9 cellular contexts compared by ENCODE assay signal in the genomic region with DNA sequence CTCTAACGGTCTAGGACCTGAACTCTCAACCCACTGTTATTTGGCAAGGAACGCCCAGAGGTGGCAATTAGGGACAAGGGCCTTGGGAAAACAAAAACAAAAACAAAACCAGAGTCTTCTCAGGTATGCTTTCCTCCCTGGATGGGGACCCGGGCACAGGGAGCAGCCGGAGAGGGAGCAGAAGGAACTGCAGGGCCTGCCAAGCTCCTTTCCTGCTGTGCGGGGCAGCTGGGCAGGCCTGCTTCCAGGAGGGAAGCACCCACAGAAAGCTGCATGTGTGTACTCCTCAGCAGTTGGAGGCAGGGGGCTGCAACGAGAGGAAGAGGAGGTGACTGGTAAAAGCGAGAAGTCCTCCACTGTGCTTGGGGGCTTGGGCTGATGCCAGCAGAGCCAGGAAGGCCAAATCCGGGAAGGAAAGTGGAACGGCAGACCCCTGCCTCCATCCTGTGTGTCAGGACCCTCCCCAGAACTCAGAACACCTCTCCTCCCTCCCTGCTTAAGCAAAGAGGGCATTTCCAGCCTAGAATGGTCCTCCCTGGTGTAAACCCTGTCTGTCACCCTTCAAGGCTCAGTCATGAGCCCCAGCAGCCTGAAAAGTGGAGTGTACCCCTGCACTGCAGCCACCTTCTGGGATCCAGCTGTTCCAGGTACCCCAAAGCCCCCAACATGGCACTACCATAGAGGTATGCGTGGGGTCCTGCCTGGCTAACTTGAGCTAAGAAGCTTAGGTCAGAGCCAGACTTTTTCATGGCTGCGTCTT. TPM values are rescaled to one million over a fixed set of nuclear protein-coding genes. Genes with fewer than 3 reads are reported as not detected.
DNase-seq lines count a peak whose midpoint lies in the region; ATAC-seq and TF ChIP-seq lines count a peak whose summit lies in the region.
"Had no signal": no experiment of that assay in that cellular context is flagged by ENCODE, and none has a peak within 500 bp of the region (broad histone marks: within the 10 kb centered on the region; RNA-seq: fewer than 3 reads in every experiment).

No MANE protein-coding gene starts in this region.

- peaks cover 0 to 10% (median 0%) of the 10 kb centered on the region in 3 donors for H3K36me3 ChIP-seq in Peyer's patch

- no peaks in the 10 kb centered on the region for H3K27me3 Mint-ChIP-seq in activated CD4-positive, alpha-beta T cell treated with anti-CD3 and anti-CD28 coated beads, Interleukin-2, amount 10 ng/mL, durations not matched to agents 24 days and 14 days
- H3K27me3 Mint-ChIP-seq in effector memory CD8-positive, alpha-beta T cell = no peaks in the 10 kb centered on the region
- no peaks in the 10 kb centered on the region for H3K27me3 Mint-ChIP-seq in stimulated activated naive B cell treated with anti-CD40 and anti-IgM and Interleukin-4, amounts not matched to agents 10 μg/mL and 1 μg/mL and 100 μg/mL, for 72 hours

- H3K27me3 ChIP-seq in Peyer's patch = no peaks in the 10 kb centered on the region
- H3K27me3 ChIP-seq: ascending aorta had no signal

- peaks cover 53% of the 10 kb centered on the region for H3K36me3 Mint-ChIP-seq in activated CD4-positive, alpha-beta T cell treated with anti-CD3 and anti-CD28 coated beads, Interleukin-2, amount 10 ng/mL, durations not matched to agents 24 days and 14 days (ENCODE audit: low read depth)
- peaks cover 6% of the 10 kb centered on the region for H3K36me3 Mint-ChIP-seq in effector memory CD8-positive, alpha-beta T cell (ENCODE audit: insufficient read depth)
- peaks cover 12 to 37% of the 10 kb centered on the region in 2 donors for H3K36me3 Mint-ChIP-seq in stimulated activated naive B cell treated with anti-CD40 and anti-IgM and Interleukin-4, amounts not matched to agents 10 μg/mL and 1 μg/mL and 100 μg/mL, for 72 hours

- peak overlapping the region; percentile 68 for H3K4me3 Mint-ChIP-seq in activated CD4-positive, alpha-beta T cell treated with anti-CD3 and anti-CD28 coated beads, Interleukin-2, amount 10 ng/mL, durations not matched to agents 24 days and 14 days
- peak overlapping the region; percentile 60 to 77 for H3K4me3 Mint-ChIP-seq in effector memory CD8-positive, alpha-beta T cell
- no peak overlapping the region for H3K4me3 Mint-ChIP-seq in stimulated activated naive B cell treated with anti-CD40 and anti-IgM and Interleukin-4, amounts not matched to agents 10 μg/mL and 1 μg/mL and 100 μg/mL, for 72 hours

- TF ChIP-seq CTCF in Peyer's patch (IDR thresholded peaks at IDR 0.05) = no peak

- no peak for DNase-seq in activated CD4-positive, alpha-beta T cell treated with anti-CD3 and anti-CD28 coated beads, Interleukin-2, amount 10 ng/mL, durations not matched to agents 24 days and 14 days
- DNase-seq in activated CD4-positive, alpha-beta T cell treated with anti-CD3 and anti-CD28 coated beads, Interleukin-2, amount 50 U/mL, for 48 hours = no peak
- DNase-seq in Peyer's patch (no peak), putamen (ENCODE audit: low spot score) (no peak)
- DNase-seq in effector memory CD8-positive, alpha-beta T cell = no peak
- DNase-seq in stimulated activated naive B cell treated with anti-CD40 and anti-IgM and Interleukin-4, amounts not matched to agents 10 μg/mL and 1 μg/mL and 100 μg/mL, for 72 hours = no peak

- TF ChIP-seq POLR2A in Peyer's patch (IDR thresholded peaks at IDR 0.05) = no peak

- H3K9me3 Mint-ChIP-seq in activated CD4-positive, alpha-beta T cell treated with anti-CD3 and anti-CD28 coated beads, Interleukin-2, amount 10 ng/mL, durations not matched to agents 24 days and 14 days = no peaks in the 10 kb centered on the region
- H3K9me3 Mint-ChIP-seq in effector memory CD8-positive, alpha-beta T cell = no peaks in the 10 kb centered on the region
- no peaks in the 10 kb centered on the region for H3K9me3 Mint-ChIP-seq in stimulated activated naive B cell treated with anti-CD40 and anti-IgM and Interleukin-4, amounts not matched to agents 10 μg/mL and 1 μg/mL and 100 μg/mL, for 72 hours

- no peak overlapping the region for H3K4me3 ChIP-seq in Peyer's patch
- H3K4me3 ChIP-seq: ascending aorta had no signal

- no peaks in the 10 kb centered on the region for H3K9me3 ChIP-seq in Peyer's patch
- H3K9me3 ChIP-seq: ascending aorta had no signal

- intact Hi-C loops in activated CD4-positive, alpha-beta T cell treated with anti-CD3 and anti-CD28 coated beads, Interleukin-2, amount 10 ng/mL, durations not matched to agents 24 days and 14 days (cut with micrococcal nuclease) = loop anchor here (1.0 kb wide), 2 partner anchors 8 to 10 kb away; no protein-coding TSS in a partner anchor

- H3K27ac ChIP-seq in Peyer's patch = peak overlapping the region; percentile 59 to 81 (median 72)

- H3K27ac Mint-ChIP-seq in activated CD4-positive, alpha-beta T cell treated with anti-CD3 and anti-CD28 coated beads, Interleukin-2, amount 10 ng/mL, durations not matched to agents 24 days and 14 days = peak overlapping the region; percentile 92
- H3K27ac Mint-ChIP-seq in effector memory CD8-positive, alpha-beta T cell = peak overlapping the region; percentile 90 to 95
- peak overlapping the region; percentile 59 for H3K27ac Mint-ChIP-seq in stimulated activated naive B cell treated with anti-CD40 and anti-IgM and Interleukin-4, amounts not matched to agents 10 μg/mL and 1 μg/mL and 100 μg/mL, for 72 hours

- ATAC-seq in effector memory CD8-positive, alpha-beta T cell (replicated peaks) = peak; percentile 50
- ATAC-seq in stimulated activated naive B cell treated with anti-CD40 and anti-IgM and Interleukin-4, amounts not matched to agents 10 μg/mL and 1 μg/mL and 100 μg/mL, for 72 hours (replicated peaks) = no peak
- ATAC-seq in HG02885 (IDR thresholded peaks at IDR 0.05; ENCODE audit: poor library complexity, unreplicated experiment) (no peak), HG02678 (IDR thresholded peaks at IDR 0.05; ENCODE audit: unreplicated experiment) (no peak)

- peaks cover 33% of the 10 kb centered on the region for H3K4me1 Mint-ChIP-seq in activated CD4-positive, alpha-beta T cell treated with anti-CD3 and anti-CD28 coated beads, Interleukin-2, amount 10 ng/mL, durations not matched to agents 24 days and 14 days
- H3K4me1 Mint-ChIP-seq in effector memory CD8-positive, alpha-beta T cell (ENCODE audit: low read depth in 2 of 2) = peaks cover 25 to 26% of the 10 kb centered on the region in 2 donors
- H3K4me1 Mint-ChIP-seq in stimulated activated naive B cell treated with anti-CD40 and anti-IgM and Interleukin-4, amounts not matched to agents 10 μg/mL and 1 μg/mL and 100 μg/mL, for 72 hours = peaks cover 25 to 31% of the 10 kb centered on the region in 2 donors

- H3K4me1 ChIP-seq in Peyer's patch = peaks cover 0 to 14% (median 6%) of the 10 kb centered on the region in 4 donors

RNA-seq across cellular contexts. Expression of gene DNMT3A, which starts 56.3 kb away (rescaled TPM):
- 97.4 and 102 TPM in 2 replicates for total RNA-seq in activated CD4-positive, alpha-beta T cell treated with anti-CD3 and anti-CD28 coated beads, Interleukin-2, amount 10 ng/mL, durations not matched to agents 24 days and 14 days
- 100 to 1,000 TPM in 1 of 4 donors, 10 to 100 TPM in 3; 10.7 to 126 (median 27.7) TPM for total RNA-seq in Peyer's patch

Comparison
In these comparisons a context has a peak if more than half of its experiments do, and no peak if none do; other contexts are left out.
1. H3K4me3 Mint-ChIP-seq: peak in activated CD4-positive, alpha-beta T cell treated with anti-CD3 and anti-CD28 coated beads, Interleukin-2, amount 10 ng/mL, durations not matched to agents 24 days and 14 days (single experiment) and effector memory CD8-positive, alpha-beta T cell (2 of 2); none in stimulated activated naive B cell treated with anti-CD40 and anti-IgM and Interleukin-4, amounts not matched to agents 10 μg/mL and 1 μg/mL and 100 μg/mL, for 72 hours (0 of 2).
2. Peak in every context shown above with its lines, with median percentiles within 50 percentile points of each other: H3K27ac Mint-ChIP-seq.